ENCODE assay signal across 1 cellular context in genomic region chr4:140653718-140654515, GRCh38.
TF ChIP-seq lines count a peak whose summit lies in the region.

No MANE protein-coding gene starts in this region.

TF ChIP-seq in GM23338, 12 proteins besides CTCF, POLR2A, EP300 and RAD21 (continued from another document):
- no peak for TF ChIP-seq ZNF462 (CRISPR knock-in tag; IDR thresholded peaks at IDR 0.05)
- no peak for TF ChIP-seq EZH2 (IDR thresholded peaks at IDR 0.05; ENCODE audit: low read depth, unreplicated experiment)
- no peak for TF ChIP-seq NANOG (IDR thresholded peaks at IDR 0.05; ENCODE audit: borderline replicate concordance)
- TF ChIP-seq EZH2phosphoT487 (IDR thresholded peaks at IDR 0.05; ENCODE audit: unreplicated experiment) = no peak
